In the genomic region with DNA sequence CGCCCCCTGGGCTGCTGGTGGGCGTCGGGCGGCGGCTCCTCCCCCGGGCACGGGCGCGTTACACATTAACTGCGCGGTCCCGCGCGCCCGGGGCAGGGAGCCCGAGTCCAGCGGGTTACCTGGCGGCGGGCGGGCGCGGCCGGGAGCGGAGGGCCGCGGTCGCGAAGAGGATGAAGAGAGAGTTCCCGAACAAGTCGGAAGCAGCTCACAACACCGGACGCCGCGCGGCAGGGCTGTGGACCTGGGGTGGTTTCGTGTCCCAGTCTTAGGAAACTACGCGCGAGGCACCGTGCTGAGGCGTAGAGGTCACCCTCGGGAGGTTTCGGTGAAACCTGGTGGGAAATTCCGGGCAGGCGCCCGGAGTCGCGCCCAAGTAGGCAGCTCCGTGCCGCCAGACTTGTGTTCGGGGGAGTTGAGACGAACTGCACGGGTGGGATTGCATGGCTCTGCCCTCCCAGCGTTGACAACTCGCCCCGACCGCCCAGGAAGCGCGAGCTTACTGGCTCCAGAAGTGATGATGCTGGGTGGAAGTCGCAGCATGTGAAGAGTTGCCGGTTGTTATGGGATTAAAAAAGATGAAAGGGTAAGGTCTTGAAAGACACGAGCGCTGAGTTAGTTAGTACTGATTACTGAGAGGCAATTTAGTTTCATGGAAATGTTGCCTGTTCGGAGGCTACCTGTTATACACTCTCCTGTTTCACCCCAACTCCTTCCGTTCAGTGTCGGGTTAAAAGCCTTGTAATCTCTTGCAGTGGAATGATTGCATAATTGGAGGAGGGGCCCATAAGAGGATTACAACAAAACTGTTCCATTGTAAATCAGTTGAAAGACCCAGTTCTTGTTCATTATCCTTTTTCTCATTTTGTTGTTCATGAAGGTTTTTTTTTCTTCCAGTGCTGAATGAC, we compare ENCODE assay signal across 8 cellular contexts. TPM values are rescaled to one million over a fixed set of nuclear protein-coding genes. Genes with fewer than 3 reads are reported as not detected.
DNase-seq lines count a peak whose midpoint lies in the region; ATAC-seq lines count a peak whose summit lies in the region.

No MANE protein-coding gene starts in this region.

- H3K9me3 ChIP-seq in mononuclear cell (ENCODE audit: low read depth, low read length) = no peaks in the 10 kb centered on the region

- DNase-seq in C1 segment of cervical spinal cord (lab: John Stamatoyannopoulos, UW) (peak in 13 of 14 donors; percentile 2 to 75 (median 32)), NOMO-1 (lab: John Stamatoyannopoulos, UW; ENCODE audit: unreplicated experiment in 2 of 2) (peak; percentile 62 to 78), epithelial cell of prostate (ENCODE audit: low read depth, low spot score) (no peak)
- peak; percentile 32 for DNase-seq in activated CD8-positive, alpha-beta memory T cell treated with anti-CD3 and anti-CD28 coated beads, Interleukin-2, amount 50 U/mL, for 1 hour (ENCODE audit: extremely low read depth)
- peak; percentile 18 to 34 for DNase-seq in stimulated activated CD8-positive, alpha-beta memory T cell treated with anti-CD3 and anti-CD28 coated beads, Interleukin-4, amount 100 ng/mL, for 1 hour (ENCODE audit: low read depth in 2 of 2, low spot score in 1 of 2)

- peaks cover 2% of the 10 kb centered on the region for H3K27me3 ChIP-seq in mononuclear cell (ENCODE audit: insufficient read depth, low read length)

- peak overlapping the region; percentile 63 for H3K4me3 ChIP-seq in mononuclear cell (ENCODE audit: low read length)

- H3K4me1 ChIP-seq in mononuclear cell (ENCODE audit: insufficient read depth, low read length) = peaks cover 9% of the 10 kb centered on the region

- H3K27ac ChIP-seq in epithelial cell of prostate = peak overlapping the region; percentile 72

- ATAC-seq in GM19438 (IDR thresholded peaks at IDR 0.05; ENCODE audit: low read depth, unreplicated experiment) (peak; percentile 43), HG03558 (IDR thresholded peaks at IDR 0.05; ENCODE audit: extremely low read depth, unreplicated experiment) (peak; percentile 17)

RNA-seq across cellular contexts. Expression of gene RAB3IP, which starts 0.9 kb away (rescaled TPM):
- 19.0 TPM for total RNA-seq in mononuclear cell

RNA-seq across cellular contexts. Expression of gene BEST3, which starts 40.4 kb away (rescaled TPM):
- 0.31 TPM for total RNA-seq in mononuclear cell
